ENCODE assay signal across 11 cellular contexts in the genomic region with DNA sequence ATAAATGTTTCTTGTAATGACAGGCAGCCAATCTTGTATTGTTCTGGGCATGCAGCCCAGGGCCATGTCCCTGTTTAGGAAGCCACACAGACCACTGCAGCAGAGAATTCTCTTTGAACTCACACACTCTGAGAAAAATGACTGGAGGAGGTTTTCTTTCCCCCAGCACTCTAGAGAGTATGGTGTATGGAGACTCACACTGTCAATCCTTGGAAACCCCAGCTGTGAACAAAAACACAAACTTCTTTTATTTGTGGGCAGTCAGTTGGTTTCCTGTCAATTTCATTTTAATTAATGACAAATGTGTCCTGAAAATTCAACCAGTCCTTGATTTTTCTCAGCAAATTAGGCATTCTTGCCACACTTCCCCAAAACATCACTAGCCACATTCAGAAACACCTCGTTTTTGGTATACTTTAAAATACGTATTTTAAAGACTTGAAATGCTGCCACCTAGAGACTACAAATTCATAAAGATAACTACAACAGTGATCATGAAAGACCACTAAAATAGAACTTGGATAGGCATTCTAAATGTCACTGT. TPM values are rescaled to one million over a fixed set of nuclear protein-coding genes. Genes with fewer than 3 reads are reported as not detected.
DNase-seq lines count a peak whose midpoint lies in the region; ATAC-seq, FAIRE-seq and TF ChIP-seq lines count a peak whose summit lies in the region.
"Had no signal": no experiment of that assay in that cellular context is flagged by ENCODE, and none has a peak within 500 bp of the region (broad histone marks: within the 10 kb centered on the region; RNA-seq: fewer than 3 reads in every experiment).

No MANE protein-coding gene starts in this region.

- TF ChIP-seq CTCF in transverse colon (IDR thresholded peaks at IDR 0.05) = peak in 1 of 5 experiments; percentile 13
- no peak for TF ChIP-seq CTCF in CD14-positive monocyte (IDR thresholded peaks at IDR 0.05)

- in situ Hi-C loops in transverse colon (cut with MboI; ENCODE audit: low pct_ligation_motif_present in 1 of 4, low pct_unique_long_range_greater_than_20kb in 1 of 4, low sequenced_read_pairs in 3 of 4) = no loop called here

- no peaks in the 10 kb centered on the region for H3K27me3 ChIP-seq in transverse colon

- peak; percentile 78 for FAIRE-seq in colon (lab: Jason Lieb, UNC)

- ATAC-seq in GM19463 (IDR thresholded peaks at IDR 0.05; ENCODE audit: unreplicated experiment) = no peak

- H3K4me3 Mint-ChIP-seq in CD14-positive monocyte = no peak overlapping the region
- H3K4me3 Mint-ChIP-seq: CD4-positive, CD25-positive, alpha-beta regulatory T cell; T-helper 2 cell treated with Interferon-gamma antibody and Interleukin-4, amounts not matched to agents 5 μg/mL and 100 μg/mL, for 36 hours had no signal

- no peaks in the 10 kb centered on the region for H3K36me3 ChIP-seq in transverse colon

- H3K9me3 ChIP-seq in transverse colon = no peaks in the 10 kb centered on the region

- H3K9me3 Mint-ChIP-seq in CD14-positive monocyte = no peaks in the 10 kb centered on the region
- H3K9me3 Mint-ChIP-seq: T-helper 2 cell treated with Interferon-gamma antibody and Interleukin-4, amounts not matched to agents 5 μg/mL and 100 μg/mL, for 36 hours had no signal

- intact Hi-C loops in transverse colon (cut with DNase I; ENCODE audit: low total_unique reads) (no loop called here), CD14-positive monocyte (cut with micrococcal nuclease) (no loop called here), posterior cingulate gyrus (cut with DNase I) (loop anchor here (5.0 kb wide), 1 partner anchor 1036 kb away; no protein-coding TSS in a partner anchor)

- no peaks in the 10 kb centered on the region for H3K36me3 Mint-ChIP-seq in CD14-positive monocyte
- H3K36me3 Mint-ChIP-seq: CD4-positive, CD25-positive, alpha-beta regulatory T cell had no signal

- peaks cover 0 to 1% (median 0%) of the 10 kb centered on the region in 3 donors for H3K27me3 Mint-ChIP-seq in CD14-positive monocyte (ENCODE audit: low read depth in 3 of 3)
- H3K27me3 Mint-ChIP-seq: CD4-positive, CD25-positive, alpha-beta regulatory T cell had no signal

- no peak overlapping the region for H3K4me3 ChIP-seq in transverse colon

- H3K4me1 ChIP-seq in transverse colon = no peaks in the 10 kb centered on the region

- 0 to 3% methylated on average over 2 of the region's 2 CpGs for WGBS in transverse colon (ENCODE audit: low coverage in 1 of 2), 2 donors

- TF ChIP-seq EP300 in transverse colon (IDR thresholded peaks at IDR 0.05; ENCODE audit: low read depth) = no peak

- DNase-seq in SIG-M5 treated with dmso at 0.1 percent for 504 hours (lab: John Stamatoyannopoulos, UW; ENCODE audit: unreplicated experiment) (peak; percentile 14), SIG-M5 (lab: John Stamatoyannopoulos, UW) (no peak), NCI-H446 treated with DMSO at 0.1 percent for 48 hours (lab: John Stamatoyannopoulos, UW) (peak; percentile 25), transverse colon (peak; percentile 16), CD14-positive monocyte (ENCODE audit: low spot score) (no peak), posterior cingulate gyrus (no peak)
- DNase-seq: activated naive CD4-positive, alpha-beta T cell; CD4-positive, CD25-positive, alpha-beta regulatory T cell had no signal

- no peak for TF ChIP-seq POLR2A in transverse colon (IDR thresholded peaks at IDR 0.05)

- H3K27ac ChIP-seq in transverse colon = no peak overlapping the region

- H3K27ac Mint-ChIP-seq in CD14-positive monocyte = no peak overlapping the region

- no peaks in the 10 kb centered on the region for H3K4me1 Mint-ChIP-seq in CD14-positive monocyte

RNA-seq across cellular contexts. Expression of gene UFL1, which starts 52.9 kb away (rescaled TPM):
- 10 to 100 TPM in 2 of 4 donors, 1 to 10 TPM in 2; 5.2 to 27.5 (median 14.9) TPM for total RNA-seq in transverse colon
- 10 to 100 TPM; 12.6 to 16.3 TPM for polyA plus RNA-seq in CD14-positive monocyte

Comparison
In these comparisons a context has a peak if more than half of its experiments do, and no peak if none do; other contexts are left out.
1. DNase-seq: peak in SIG-M5 treated with dmso at 0.1 percent for 504 hours (single experiment), NCI-H446 treated with DMSO at 0.1 percent for 48 hours (single experiment) and transverse colon (single experiment); none in SIG-M5 (single experiment), CD14-positive monocyte (single experiment) and posterior cingulate gyrus (0 of 10).